Comparison of ENCODE assay signal across 2 cellular contexts in the genomic region with DNA sequence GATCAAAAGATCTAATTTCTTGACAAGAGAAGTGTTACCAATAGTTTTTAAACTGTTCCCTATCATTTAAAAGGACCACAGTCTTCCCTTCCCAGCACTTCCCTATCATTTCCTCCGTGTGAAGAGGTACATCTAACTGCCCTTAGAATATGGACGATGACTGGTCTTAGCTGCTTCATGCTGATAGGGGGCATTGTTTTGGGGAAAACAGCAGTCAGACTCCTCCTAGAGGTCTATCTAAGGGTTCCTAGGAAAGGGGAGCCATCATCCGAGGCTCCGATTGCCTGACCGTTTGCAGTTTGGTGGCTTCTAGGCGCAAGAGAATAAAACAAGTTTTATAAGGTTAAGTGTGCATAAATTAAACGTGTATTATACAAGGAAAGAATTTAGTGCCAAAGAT.
TF ChIP-seq lines count a peak whose summit lies in the region.

No MANE protein-coding gene starts in this region.

TF ChIP-seq in GM23338, 12 proteins besides CTCF, POLR2A, EP300 and RAD21 (continues in another document):
- TF ChIP-seq POLR2AphosphoS5 (IDR thresholded peaks at IDR 0.05; ENCODE audit: low read depth) (no peak), STAT1 (IDR thresholded peaks at IDR 0.05; ENCODE audit: unreplicated experiment) (no peak), CREB1 (CRISPR knock-in tag; IDR thresholded peaks at IDR 0.05; ENCODE audit: low read depth) (no peak), ZNF114 (CRISPR knock-in tag; IDR thresholded peaks at IDR 0.05) (no peak), EZH2phosphoT487 (IDR thresholded peaks at IDR 0.05; ENCODE audit: unreplicated experiment) (no peak), EZH2 (IDR thresholded peaks at IDR 0.05; ENCODE audit: low read depth, unreplicated experiment) (no peak), JUNB (IDR thresholded peaks at IDR 0.05; ENCODE audit: unreplicated experiment) (no peak)
- TF ChIP-seq, protein P1, sequence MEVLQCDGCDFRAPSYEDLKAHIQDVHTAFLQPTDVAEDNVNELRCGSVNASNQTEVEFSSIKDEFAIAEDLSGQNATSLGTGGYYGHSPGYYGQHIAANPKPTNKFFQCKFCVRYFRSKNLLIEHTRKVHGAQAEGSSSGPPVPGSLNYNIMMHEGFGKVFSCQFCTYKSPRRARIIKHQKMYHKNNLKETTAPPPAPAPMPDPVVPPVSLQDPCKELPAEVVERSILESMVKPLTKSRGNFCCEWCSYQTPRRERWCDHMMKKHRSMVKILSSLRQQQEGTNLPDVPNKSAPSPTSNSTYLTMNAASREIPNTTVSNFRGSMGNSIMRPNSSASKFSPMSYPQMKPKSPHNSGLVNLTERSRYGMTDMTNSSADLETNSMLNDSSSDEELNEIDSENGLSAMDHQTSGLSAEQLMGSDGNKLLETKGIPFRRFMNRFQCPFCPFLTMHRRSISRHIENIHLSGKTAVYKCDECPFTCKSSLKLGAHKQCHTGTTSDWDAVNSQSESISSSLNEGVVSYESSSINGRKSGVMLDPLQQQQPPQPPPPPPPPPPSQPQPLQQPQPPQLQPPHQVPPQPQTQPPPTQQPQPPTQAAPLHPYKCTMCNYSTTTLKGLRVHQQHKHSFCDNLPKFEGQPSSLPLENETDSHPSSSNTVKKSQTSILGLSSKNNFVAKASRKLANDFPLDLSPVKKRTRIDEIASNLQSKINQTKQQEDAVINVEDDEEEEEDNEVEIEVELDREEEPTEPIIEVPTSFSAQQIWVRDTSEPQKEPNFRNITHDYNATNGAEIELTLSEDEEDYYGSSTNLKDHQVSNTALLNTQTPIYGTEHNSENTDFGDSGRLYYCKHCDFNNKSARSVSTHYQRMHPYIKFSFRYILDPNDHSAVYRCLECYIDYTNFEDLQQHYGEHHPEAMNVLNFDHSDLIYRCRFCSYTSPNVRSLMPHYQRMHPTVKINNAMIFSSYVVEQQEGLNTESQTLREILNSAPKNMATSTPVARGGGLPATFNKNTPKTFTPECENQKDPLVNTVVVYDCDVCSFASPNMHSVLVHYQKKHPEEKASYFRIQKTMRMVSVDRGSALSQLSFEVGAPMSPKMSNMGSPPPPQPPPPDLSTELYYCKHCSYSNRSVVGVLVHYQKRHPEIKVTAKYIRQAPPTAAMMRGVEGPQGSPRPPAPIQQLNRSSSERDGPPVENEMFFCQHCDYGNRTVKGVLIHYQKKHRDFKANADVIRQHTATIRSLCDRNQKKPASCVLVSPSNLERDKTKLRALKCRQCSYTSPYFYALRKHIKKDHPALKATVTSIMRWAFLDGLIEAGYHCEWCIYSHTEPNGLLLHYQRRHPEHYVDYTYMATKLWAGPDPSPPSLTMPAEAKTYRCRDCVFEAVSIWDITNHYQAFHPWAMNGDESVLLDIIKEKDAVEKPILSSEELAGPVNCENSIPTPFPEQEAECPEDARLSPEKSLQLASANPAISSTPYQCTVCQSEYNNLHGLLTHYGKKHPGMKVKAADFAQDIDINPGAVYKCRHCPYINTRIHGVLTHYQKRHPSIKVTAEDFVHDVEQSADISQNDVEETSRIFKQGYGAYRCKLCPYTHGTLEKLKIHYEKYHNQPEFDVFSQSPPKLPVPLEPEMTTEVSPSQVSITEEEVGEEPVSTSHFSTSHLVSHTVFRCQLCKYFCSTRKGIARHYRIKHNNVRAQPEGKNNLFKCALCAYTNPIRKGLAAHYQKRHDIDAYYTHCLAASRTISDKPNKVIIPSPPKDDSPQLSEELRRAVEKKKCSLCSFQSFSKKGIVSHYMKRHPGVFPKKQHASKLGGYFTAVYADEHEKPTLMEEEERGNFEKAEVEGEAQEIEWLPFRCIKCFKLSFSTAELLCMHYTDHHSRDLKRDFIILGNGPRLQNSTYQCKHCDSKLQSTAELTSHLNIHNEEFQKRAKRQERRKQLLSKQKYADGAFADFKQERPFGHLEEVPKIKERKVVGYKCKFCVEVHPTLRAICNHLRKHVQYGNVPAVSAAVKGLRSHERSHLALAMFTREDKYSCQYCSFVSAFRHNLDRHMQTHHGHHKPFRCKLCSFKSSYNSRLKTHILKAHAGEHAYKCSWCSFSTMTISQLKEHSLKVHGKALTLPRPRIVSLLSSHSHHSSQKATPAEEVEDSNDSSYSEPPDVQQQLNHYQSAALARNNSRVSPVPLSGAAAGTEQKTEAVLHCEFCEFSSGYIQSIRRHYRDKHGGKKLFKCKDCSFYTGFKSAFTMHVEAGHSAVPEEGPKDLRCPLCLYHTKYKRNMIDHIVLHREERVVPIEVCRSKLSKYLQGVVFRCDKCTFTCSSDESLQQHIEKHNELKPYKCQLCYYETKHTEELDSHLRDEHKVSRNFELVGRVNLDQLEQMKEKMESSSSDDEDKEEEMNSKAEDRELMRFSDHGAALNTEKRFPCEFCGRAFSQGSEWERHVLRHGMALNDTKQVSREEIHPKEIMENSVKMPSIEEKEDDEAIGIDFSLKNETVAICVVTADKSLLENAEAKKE (CRISPR knock-in tag; IDR thresholded peaks at IDR 0.05) = no peak
- TF ChIP-seq, protein P2, sequence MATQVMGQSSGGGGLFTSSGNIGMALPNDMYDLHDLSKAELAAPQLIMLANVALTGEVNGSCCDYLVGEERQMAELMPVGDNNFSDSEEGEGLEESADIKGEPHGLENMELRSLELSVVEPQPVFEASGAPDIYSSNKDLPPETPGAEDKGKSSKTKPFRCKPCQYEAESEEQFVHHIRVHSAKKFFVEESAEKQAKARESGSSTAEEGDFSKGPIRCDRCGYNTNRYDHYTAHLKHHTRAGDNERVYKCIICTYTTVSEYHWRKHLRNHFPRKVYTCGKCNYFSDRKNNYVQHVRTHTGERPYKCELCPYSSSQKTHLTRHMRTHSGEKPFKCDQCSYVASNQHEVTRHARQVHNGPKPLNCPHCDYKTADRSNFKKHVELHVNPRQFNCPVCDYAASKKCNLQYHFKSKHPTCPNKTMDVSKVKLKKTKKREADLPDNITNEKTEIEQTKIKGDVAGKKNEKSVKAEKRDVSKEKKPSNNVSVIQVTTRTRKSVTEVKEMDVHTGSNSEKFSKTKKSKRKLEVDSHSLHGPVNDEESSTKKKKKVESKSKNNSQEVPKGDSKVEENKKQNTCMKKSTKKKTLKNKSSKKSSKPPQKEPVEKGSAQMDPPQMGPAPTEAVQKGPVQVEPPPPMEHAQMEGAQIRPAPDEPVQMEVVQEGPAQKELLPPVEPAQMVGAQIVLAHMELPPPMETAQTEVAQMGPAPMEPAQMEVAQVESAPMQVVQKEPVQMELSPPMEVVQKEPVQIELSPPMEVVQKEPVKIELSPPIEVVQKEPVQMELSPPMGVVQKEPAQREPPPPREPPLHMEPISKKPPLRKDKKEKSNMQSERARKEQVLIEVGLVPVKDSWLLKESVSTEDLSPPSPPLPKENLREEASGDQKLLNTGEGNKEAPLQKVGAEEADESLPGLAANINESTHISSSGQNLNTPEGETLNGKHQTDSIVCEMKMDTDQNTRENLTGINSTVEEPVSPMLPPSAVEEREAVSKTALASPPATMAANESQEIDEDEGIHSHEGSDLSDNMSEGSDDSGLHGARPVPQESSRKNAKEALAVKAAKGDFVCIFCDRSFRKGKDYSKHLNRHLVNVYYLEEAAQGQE (IDR thresholded peaks at IDR 0.05; ENCODE audit: unreplicated experiment) = no peak
- TF ChIP-seq, protein P3, sequence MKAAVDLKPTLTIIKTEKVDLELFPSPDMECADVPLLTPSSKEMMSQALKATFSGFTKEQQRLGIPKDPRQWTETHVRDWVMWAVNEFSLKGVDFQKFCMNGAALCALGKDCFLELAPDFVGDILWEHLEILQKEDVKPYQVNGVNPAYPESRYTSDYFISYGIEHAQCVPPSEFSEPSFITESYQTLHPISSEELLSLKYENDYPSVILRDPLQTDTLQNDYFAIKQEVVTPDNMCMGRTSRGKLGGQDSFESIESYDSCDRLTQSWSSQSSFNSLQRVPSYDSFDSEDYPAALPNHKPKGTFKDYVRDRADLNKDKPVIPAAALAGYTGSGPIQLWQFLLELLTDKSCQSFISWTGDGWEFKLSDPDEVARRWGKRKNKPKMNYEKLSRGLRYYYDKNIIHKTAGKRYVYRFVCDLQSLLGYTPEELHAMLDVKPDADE (IDR thresholded peaks at IDR 0.05) = no peak

TF ChIP-seq in K562, 482 proteins besides CTCF, POLR2A, EP300 and RAD21:
- TF ChIP-seq, protein P4, sequence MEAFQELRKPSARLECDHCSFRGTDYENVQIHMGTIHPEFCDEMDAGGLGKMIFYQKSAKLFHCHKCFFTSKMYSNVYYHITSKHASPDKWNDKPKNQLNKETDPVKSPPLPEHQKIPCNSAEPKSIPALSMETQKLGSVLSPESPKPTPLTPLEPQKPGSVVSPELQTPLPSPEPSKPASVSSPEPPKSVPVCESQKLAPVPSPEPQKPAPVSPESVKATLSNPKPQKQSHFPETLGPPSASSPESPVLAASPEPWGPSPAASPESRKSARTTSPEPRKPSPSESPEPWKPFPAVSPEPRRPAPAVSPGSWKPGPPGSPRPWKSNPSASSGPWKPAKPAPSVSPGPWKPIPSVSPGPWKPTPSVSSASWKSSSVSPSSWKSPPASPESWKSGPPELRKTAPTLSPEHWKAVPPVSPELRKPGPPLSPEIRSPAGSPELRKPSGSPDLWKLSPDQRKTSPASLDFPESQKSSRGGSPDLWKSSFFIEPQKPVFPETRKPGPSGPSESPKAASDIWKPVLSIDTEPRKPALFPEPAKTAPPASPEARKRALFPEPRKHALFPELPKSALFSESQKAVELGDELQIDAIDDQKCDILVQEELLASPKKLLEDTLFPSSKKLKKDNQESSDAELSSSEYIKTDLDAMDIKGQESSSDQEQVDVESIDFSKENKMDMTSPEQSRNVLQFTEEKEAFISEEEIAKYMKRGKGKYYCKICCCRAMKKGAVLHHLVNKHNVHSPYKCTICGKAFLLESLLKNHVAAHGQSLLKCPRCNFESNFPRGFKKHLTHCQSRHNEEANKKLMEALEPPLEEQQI (IDR thresholded peaks at IDR 0.05) = no peak
- TF ChIP-seq CTBP1 (IDR thresholded peaks at IDR 0.05; ENCODE audit: borderline replicate concordance) (no peak), ESRRB (CRISPR knock-in tag; IDR thresholded peaks at IDR 0.05; ENCODE audit: borderline replicate concordance) (no peak)
- TF ChIP-seq, protein P5, sequence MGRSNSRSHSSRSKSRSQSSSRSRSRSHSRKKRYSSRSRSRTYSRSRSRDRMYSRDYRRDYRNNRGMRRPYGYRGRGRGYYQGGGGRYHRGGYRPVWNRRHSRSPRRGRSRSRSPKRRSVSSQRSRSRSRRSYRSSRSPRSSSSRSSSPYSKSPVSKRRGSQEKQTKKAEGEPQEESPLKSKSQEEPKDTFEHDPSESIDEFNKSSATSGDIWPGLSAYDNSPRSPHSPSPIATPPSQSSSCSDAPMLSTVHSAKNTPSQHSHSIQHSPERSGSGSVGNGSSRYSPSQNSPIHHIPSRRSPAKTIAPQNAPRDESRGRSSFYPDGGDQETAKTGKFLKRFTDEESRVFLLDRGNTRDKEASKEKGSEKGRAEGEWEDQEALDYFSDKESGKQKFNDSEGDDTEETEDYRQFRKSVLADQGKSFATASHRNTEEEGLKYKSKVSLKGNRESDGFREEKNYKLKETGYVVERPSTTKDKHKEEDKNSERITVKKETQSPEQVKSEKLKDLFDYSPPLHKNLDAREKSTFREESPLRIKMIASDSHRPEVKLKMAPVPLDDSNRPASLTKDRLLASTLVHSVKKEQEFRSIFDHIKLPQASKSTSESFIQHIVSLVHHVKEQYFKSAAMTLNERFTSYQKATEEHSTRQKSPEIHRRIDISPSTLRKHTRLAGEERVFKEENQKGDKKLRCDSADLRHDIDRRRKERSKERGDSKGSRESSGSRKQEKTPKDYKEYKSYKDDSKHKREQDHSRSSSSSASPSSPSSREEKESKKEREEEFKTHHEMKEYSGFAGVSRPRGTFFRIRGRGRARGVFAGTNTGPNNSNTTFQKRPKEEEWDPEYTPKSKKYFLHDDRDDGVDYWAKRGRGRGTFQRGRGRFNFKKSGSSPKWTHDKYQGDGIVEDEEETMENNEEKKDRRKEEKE (IDR thresholded peaks at IDR 0.05; ENCODE audit: borderline replicate concordance in 1 of 2, control insufficient read depth in 1 of 2, low read depth in 2 of 2, low read length in 1 of 2) = no peak
